In the genomic region with DNA sequence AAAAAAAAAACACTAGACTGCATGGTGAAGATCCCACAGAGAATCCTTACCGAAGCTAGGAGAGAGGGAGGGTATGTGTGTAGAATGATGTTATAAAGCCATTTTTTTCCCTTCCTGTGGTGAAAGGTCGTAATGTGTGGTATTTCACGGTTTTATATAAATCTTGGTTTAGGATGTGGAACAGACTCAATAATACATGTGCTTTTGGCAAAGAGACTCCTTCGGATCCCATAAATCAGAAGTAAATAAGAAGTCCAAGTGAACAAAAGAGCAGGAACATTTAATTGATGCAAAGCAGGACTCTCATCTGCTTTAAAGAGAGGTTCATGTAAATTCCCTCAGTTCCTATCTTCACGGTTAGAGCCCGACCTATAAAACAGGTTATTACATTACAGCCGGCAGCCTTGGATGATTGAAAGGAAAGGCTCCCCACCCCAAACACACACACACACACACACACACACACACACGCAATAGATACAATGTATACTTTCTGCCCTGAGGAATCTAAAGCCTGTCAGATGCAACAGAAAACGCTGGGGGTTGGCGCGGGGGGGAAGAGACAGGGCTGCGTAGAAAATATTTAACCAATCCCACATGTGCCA, we compare ENCODE assay signal across 1 cellular context.
A peak's percentile ranks its signal among the peaks of the same experiment; 100 is the strongest.
TF ChIP-seq lines count a peak whose summit lies in the region.

No MANE protein-coding gene starts in this region.

TF ChIP-seq in HepG2, 621 proteins besides CTCF, POLR2A, EP300 and RAD21:
- TF ChIP-seq NR2F6 (IDR thresholded peaks at IDR 0.05) (0 out of 2 replicates have a peak, but pooled peaks have one; percentile 22), NR2F6 (CRISPR knock-in tag; IDR thresholded peaks at IDR 0.05) (no peak), TBX2 (CRISPR knock-in tag; IDR thresholded peaks at IDR 0.05; ENCODE audit: borderline replicate concordance) (0 out of 2 replicates have a peak, but pooled peaks have one; percentile 4)
- TF ChIP-seq, protein P1, sequence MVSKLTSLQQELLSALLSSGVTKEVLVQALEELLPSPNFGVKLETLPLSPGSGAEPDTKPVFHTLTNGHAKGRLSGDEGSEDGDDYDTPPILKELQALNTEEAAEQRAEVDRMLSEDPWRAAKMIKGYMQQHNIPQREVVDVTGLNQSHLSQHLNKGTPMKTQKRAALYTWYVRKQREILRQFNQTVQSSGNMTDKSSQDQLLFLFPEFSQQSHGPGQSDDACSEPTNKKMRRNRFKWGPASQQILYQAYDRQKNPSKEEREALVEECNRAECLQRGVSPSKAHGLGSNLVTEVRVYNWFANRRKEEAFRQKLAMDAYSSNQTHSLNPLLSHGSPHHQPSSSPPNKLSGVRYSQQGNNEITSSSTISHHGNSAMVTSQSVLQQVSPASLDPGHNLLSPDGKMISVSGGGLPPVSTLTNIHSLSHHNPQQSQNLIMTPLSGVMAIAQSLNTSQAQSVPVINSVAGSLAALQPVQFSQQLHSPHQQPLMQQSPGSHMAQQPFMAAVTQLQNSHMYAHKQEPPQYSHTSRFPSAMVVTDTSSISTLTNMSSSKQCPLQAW (CRISPR knock-in tag; IDR thresholded peaks at IDR 0.05), result 0 out of 2 replicates have a peak, but pooled peaks have one; percentile 24
- TF ChIP-seq, protein P2, sequence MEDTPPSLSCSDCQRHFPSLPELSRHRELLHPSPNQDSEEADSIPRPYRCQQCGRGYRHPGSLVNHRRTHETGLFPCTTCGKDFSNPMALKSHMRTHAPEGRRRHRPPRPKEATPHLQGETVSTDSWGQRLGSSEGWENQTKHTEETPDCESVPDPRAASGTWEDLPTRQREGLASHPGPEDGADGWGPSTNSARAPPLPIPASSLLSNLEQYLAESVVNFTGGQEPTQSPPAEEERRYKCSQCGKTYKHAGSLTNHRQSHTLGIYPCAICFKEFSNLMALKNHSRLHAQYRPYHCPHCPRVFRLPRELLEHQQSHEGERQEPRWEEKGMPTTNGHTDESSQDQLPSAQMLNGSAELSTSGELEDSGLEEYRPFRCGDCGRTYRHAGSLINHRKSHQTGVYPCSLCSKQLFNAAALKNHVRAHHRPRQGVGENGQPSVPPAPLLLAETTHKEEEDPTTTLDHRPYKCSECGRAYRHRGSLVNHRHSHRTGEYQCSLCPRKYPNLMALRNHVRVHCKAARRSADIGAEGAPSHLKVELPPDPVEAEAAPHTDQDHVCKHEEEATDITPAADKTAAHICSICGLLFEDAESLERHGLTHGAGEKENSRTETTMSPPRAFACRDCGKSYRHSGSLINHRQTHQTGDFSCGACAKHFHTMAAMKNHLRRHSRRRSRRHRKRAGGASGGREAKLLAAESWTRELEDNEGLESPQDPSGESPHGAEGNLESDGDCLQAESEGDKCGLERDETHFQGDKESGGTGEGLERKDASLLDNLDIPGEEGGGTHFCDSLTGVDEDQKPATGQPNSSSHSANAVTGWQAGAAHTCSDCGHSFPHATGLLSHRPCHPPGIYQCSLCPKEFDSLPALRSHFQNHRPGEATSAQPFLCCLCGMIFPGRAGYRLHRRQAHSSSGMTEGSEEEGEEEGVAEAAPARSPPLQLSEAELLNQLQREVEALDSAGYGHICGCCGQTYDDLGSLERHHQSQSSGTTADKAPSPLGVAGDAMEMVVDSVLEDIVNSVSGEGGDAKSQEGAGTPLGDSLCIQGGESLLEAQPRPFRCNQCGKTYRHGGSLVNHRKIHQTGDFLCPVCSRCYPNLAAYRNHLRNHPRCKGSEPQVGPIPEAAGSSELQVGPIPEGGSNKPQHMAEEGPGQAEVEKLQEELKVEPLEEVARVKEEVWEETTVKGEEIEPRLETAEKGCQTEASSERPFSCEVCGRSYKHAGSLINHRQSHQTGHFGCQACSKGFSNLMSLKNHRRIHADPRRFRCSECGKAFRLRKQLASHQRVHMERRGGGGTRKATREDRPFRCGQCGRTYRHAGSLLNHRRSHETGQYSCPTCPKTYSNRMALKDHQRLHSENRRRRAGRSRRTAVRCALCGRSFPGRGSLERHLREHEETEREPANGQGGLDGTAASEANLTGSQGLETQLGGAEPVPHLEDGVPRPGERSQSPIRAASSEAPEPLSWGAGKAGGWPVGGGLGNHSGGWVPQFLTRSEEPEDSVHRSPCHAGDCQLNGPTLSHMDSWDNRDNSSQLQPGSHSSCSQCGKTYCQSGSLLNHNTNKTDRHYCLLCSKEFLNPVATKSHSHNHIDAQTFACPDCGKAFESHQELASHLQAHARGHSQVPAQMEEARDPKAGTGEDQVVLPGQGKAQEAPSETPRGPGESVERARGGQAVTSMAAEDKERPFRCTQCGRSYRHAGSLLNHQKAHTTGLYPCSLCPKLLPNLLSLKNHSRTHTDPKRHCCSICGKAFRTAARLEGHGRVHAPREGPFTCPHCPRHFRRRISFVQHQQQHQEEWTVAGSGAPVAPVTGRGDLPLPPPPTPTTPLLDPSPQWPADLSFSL (CRISPR knock-in tag; IDR thresholded peaks at IDR 0.05), result peak; percentile 75
- TF ChIP-seq, protein P3, sequence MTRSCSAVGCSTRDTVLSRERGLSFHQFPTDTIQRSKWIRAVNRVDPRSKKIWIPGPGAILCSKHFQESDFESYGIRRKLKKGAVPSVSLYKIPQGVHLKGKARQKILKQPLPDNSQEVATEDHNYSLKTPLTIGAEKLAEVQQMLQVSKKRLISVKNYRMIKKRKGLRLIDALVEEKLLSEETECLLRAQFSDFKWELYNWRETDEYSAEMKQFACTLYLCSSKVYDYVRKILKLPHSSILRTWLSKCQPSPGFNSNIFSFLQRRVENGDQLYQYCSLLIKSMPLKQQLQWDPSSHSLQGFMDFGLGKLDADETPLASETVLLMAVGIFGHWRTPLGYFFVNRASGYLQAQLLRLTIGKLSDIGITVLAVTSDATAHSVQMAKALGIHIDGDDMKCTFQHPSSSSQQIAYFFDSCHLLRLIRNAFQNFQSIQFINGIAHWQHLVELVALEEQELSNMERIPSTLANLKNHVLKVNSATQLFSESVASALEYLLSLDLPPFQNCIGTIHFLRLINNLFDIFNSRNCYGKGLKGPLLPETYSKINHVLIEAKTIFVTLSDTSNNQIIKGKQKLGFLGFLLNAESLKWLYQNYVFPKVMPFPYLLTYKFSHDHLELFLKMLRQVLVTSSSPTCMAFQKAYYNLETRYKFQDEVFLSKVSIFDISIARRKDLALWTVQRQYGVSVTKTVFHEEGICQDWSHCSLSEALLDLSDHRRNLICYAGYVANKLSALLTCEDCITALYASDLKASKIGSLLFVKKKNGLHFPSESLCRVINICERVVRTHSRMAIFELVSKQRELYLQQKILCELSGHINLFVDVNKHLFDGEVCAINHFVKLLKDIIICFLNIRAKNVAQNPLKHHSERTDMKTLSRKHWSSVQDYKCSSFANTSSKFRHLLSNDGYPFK (CRISPR knock-in tag; IDR thresholded peaks at IDR 0.05; ENCODE audit: borderline replicate concordance), result no peak
